In the genomic region with DNA sequence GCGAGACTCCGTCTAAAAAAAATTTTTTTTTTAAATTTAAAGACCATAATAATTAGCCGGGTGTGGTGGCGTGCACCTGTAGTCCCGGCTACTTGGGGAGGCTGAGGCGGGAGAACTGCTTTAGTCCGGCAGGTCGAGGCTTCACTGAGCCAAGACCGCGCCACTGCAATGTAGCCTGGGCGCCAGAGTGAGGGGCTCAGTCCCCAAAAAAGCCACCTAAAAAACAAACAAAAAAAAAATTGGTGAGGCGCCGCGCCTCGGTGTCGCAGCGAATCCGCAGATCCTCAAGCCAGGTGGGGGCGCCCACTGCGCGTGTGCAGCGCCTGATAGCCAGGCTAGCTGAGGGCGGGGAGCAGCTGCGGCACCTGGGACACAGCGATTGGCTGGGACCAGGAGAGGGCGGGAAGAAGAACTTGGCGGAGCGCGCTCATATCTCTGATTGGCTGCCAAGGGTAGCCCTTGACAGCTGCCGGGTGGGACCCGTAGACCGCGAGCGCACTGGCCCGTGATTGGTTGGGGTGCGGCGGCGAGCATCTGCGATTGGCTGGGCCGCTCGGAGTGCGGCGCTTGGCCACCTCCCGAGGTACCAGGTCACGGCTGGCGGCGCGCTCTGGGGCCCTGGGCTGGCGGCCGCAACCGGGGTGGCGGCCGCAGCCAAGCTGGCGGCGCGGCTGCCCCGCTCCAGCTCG, we compare ENCODE assay signal across 8 cellular contexts. TPM values are rescaled to one million over a fixed set of nuclear protein-coding genes. Genes with fewer than 3 reads are reported as not detected.
DNase-seq lines count a peak whose midpoint lies in the region; ATAC-seq and TF ChIP-seq lines count a peak whose summit lies in the region.

No MANE protein-coding gene starts in this region.

- ATAC-seq in GM21447 (IDR thresholded peaks at IDR 0.05; ENCODE audit: unreplicated experiment): peak; percentile 95
- ATAC-seq in activated CD8-positive, alpha-beta T cell treated with anti-CD3 and anti-CD28 coated beads for 36 hours: peak; percentile 99

- WGBS in mesendoderm (ENCODE audit: extremely low coverage, insufficient coverage, low lambda C conversion rate): no CpG with 5 or more reads among the region's 58 CpGs

- H3K4me3 Mint-ChIP-seq in activated CD8-positive, alpha-beta T cell treated with anti-CD3 and anti-CD28 coated beads for 36 hours: no peak overlapping the region

- peak; percentile 59 for TF ChIP-seq CTCF in activated CD8-positive, alpha-beta T cell treated with anti-CD3 and anti-CD28 coated beads for 36 hours (IDR thresholded peaks at IDR 0.05)

- H3K27me3 ChIP-seq in mesendoderm (ENCODE audit: insufficient read depth, low read length, poor library complexity): no peaks in the 10 kb centered on the region

- H2AK5ac ChIP-seq in mesendoderm (ENCODE audit: low read length): no peak overlapping the region

- H3K4me2 ChIP-seq in mesendoderm (ENCODE audit: low read length): no peak overlapping the region

- H3K9me3 Mint-ChIP-seq in activated CD8-positive, alpha-beta T cell treated with anti-CD3 and anti-CD28 coated beads for 36 hours: no peaks in the 10 kb centered on the region

- no peaks in the 10 kb centered on the region for H3K36me3 ChIP-seq in mesendoderm (ENCODE audit: control insufficient read depth, insufficient read depth, low read length)

- H3K27ac Mint-ChIP-seq in activated CD8-positive, alpha-beta T cell treated with anti-CD3 and anti-CD28 coated beads for 36 hours: no peak overlapping the region

- no peak overlapping the region for H3K23ac ChIP-seq in mesendoderm (ENCODE audit: low read length)

- POLR2A ChIA-PET in activated CD8-positive, alpha-beta T cell treated with anti-CD3 and anti-CD28 coated beads for 36 hours (lab: Charles Lee): interaction anchor here (1.4 kb wide), 1 partner anchor 17 kb away, joined by 5 read pairs; a partner anchor contains a TSS

- CTCF ChIA-PET in activated CD8-positive, alpha-beta T cell treated with anti-CD3 and anti-CD28 coated beads for 36 hours (lab: Charles Lee): interaction anchor here (0.6 to 5.8 kb wide), 13 partner anchors 9 to 192 kb away, joined by 3 to 85 read pairs (median 4); a partner anchor contains a TSS

- H3K9ac ChIP-seq in mesendoderm (ENCODE audit: low read length): no peak overlapping the region

- peaks cover 5% of the 10 kb centered on the region for H3K27me3 Mint-ChIP-seq in activated CD8-positive, alpha-beta T cell treated with anti-CD3 and anti-CD28 coated beads for 36 hours

- no peak overlapping the region for H3K18ac ChIP-seq in mesendoderm (ENCODE audit: low read length)

- peaks cover 19% of the 10 kb centered on the region for H3K4me1 Mint-ChIP-seq in activated CD8-positive, alpha-beta T cell treated with anti-CD3 and anti-CD28 coated beads for 36 hours (ENCODE audit: low read depth)

- H3K56ac ChIP-seq in mesendoderm (ENCODE audit: low read length): peak overlapping the region; percentile 25

- no peaks in the 10 kb centered on the region for H3K79me1 ChIP-seq in mesendoderm (ENCODE audit: low read length)

- H3K79me2 ChIP-seq in mesendoderm (ENCODE audit: control insufficient read depth, insufficient read depth, low read length): no peaks in the 10 kb centered on the region

- H2BK15ac ChIP-seq in mesendoderm (replicated peaks; ENCODE audit: low read depth): no peak overlapping the region

- no peak overlapping the region for H3K4me3 ChIP-seq in mesendoderm (ENCODE audit: low read length)

- intact Hi-C loops in activated CD8-positive, alpha-beta T cell treated with anti-CD3 and anti-CD28 coated beads for 36 hours (cut with micrococcal nuclease): no loop called here

- peak; percentile 98 for DNase-seq in D341Med (ENCODE audit: low spot score)
- DNase-seq in HT1080 (ENCODE audit: low read depth): peak; percentile 99
- peak; percentile 79 for DNase-seq in NK-92 (lab: John Stamatoyannopoulos, UW; ENCODE audit: unreplicated experiment)
- DNase-seq in activated CD8-positive, alpha-beta T cell treated with anti-CD3 and anti-CD28 coated beads for 36 hours: peak; percentile 98
- DNase-seq in effector CD4-positive, alpha-beta T cell: peak; percentile 94
- peak; percentile 100 for DNase-seq in mesendoderm
- peak; percentile 95 to 98 for DNase-seq in stimulated activated CD8-positive, alpha-beta memory T cell treated with anti-CD3 and anti-CD28 coated beads, Interleukin-15, amount 100 ng/mL, for 48 hours (ENCODE audit: low read depth in 2 of 2)

- H2BK5ac ChIP-seq in mesendoderm (ENCODE audit: low read length): no peak overlapping the region

- no peaks in the 10 kb centered on the region for H3K36me3 Mint-ChIP-seq in activated CD8-positive, alpha-beta T cell treated with anti-CD3 and anti-CD28 coated beads for 36 hours (ENCODE audit: low read depth)

- H2BK120ac ChIP-seq in mesendoderm (ENCODE audit: low read depth, low read length): no peak overlapping the region

- H3K4ac ChIP-seq in mesendoderm (ENCODE audit: low read depth, low read length): no peak overlapping the region

- H4K5ac ChIP-seq in mesendoderm (ENCODE audit: low read length): no peak overlapping the region

- no peak overlapping the region for H4K8ac ChIP-seq in mesendoderm (ENCODE audit: low read depth, low read length)

- H3K4me1 ChIP-seq in mesendoderm (ENCODE audit: control insufficient read depth, low read depth, low read length): peaks cover 22% of the 10 kb centered on the region

- no peak overlapping the region for H3K27ac ChIP-seq in mesendoderm (ENCODE audit: low read depth, low read length)

RNA-seq across cellular contexts. Expression of a gene that starts 9.0 kb away (rescaled TPM):
- total RNA-seq in HT1080 (2014; rRNA removed; shearing (Covaris generic)): not detected in 2 replicates
- not detected in 2 replicates for polyA plus RNA-seq in HT1080 (2015; cell fraction: cytosol; rRNA removed)
- 0.06 and 0.09 TPM in 2 replicates for polyA plus RNA-seq in HT1080 (2015; cell fraction: nucleus; rRNA removed)
- total RNA-seq in activated CD8-positive, alpha-beta T cell treated with anti-CD3 and anti-CD28 coated beads for 36 hours: not detected
- polyA plus RNA-seq in mesendoderm (2013, experiment 1 of 2): 0.20 TPM
- 0.15 TPM for polyA plus RNA-seq in mesendoderm (2013, experiment 2 of 2)

RNA-seq across cellular contexts. Expression of a gene that starts 14.3 kb away (rescaled TPM):
- 0.07 TPM in 1 of 2 replicates, not detected in the other for total RNA-seq in HT1080 (2014; rRNA removed; shearing (Covaris generic))
- not detected in 2 replicates for polyA plus RNA-seq in HT1080 (2015; cell fraction: cytosol; rRNA removed)
- polyA plus RNA-seq in HT1080 (2015; cell fraction: nucleus; rRNA removed): not detected in 2 replicates
- total RNA-seq in activated CD8-positive, alpha-beta T cell treated with anti-CD3 and anti-CD28 coated beads for 36 hours: not detected
- polyA plus RNA-seq in mesendoderm (2013, experiment 1 of 2): 508 TPM
- polyA plus RNA-seq in mesendoderm (2013, experiment 2 of 2): 491 TPM

RNA-seq across cellular contexts. Expression of a gene that starts 16.4 kb away (rescaled TPM):
- 411 and 496 TPM in 2 replicates for total RNA-seq in HT1080 (2014; rRNA removed; shearing (Covaris generic))
- 282 and 350 TPM in 2 replicates for polyA plus RNA-seq in HT1080 (2015; cell fraction: cytosol; rRNA removed)
- 211 TPM in 2 replicates for polyA plus RNA-seq in HT1080 (2015; cell fraction: nucleus; rRNA removed)
- total RNA-seq in activated CD8-positive, alpha-beta T cell treated with anti-CD3 and anti-CD28 coated beads for 36 hours: 10 to 100 TPM; 11.8 to 13.5 TPM
- polyA plus RNA-seq in mesendoderm (2013, experiment 1 of 2): 126 TPM
- 126 TPM for polyA plus RNA-seq in mesendoderm (2013, experiment 2 of 2)

RNA-seq across cellular contexts. Expression of a gene that starts 20.0 kb away (rescaled TPM):
- total RNA-seq in HT1080 (2014; rRNA removed; shearing (Covaris generic)): 246 and 370 TPM in 2 replicates
- 77.8 and 108 TPM in 2 replicates for polyA plus RNA-seq in HT1080 (2015; cell fraction: cytosol; rRNA removed)
- polyA plus RNA-seq in HT1080 (2015; cell fraction: nucleus; rRNA removed): 34.5 and 51.6 TPM in 2 replicates
- 10 to 100 TPM; 24.2 to 24.8 TPM for total RNA-seq in activated CD8-positive, alpha-beta T cell treated with anti-CD3 and anti-CD28 coated beads for 36 hours
- 73.7 TPM for polyA plus RNA-seq in mesendoderm (2013, experiment 1 of 2)
- polyA plus RNA-seq in mesendoderm (2013, experiment 2 of 2): 75.5 TPM

RNA-seq across cellular contexts. Expression of a gene that starts 20.1 kb away (rescaled TPM):
- 56.9 and 64.6 TPM in 2 replicates for total RNA-seq in HT1080 (2014; rRNA removed; shearing (Covaris generic))
- polyA plus RNA-seq in HT1080 (2015; cell fraction: cytosol; rRNA removed): 50.7 TPM in 2 replicates
- polyA plus RNA-seq in HT1080 (2015; cell fraction: nucleus; rRNA removed): 78.9 and 88.3 TPM in 2 replicates
- 10 to 100 TPM; 55.4 to 56.6 TPM for total RNA-seq in activated CD8-positive, alpha-beta T cell treated with anti-CD3 and anti-CD28 coated beads for 36 hours
- 38.1 TPM for polyA plus RNA-seq in mesendoderm (2013, experiment 1 of 2)
- 37.5 TPM for polyA plus RNA-seq in mesendoderm (2013, experiment 2 of 2)

Comparison
In these comparisons a context has a peak if more than half of its experiments do, and no peak if none do; other contexts are left out.
1. RNA of a gene that starts 16.4 kb away (total RNA-seq): 411 to 496 TPM in HT1080; 11.8 to 13.5 TPM in activated CD8-positive, alpha-beta T cell treated with anti-CD3 and anti-CD28 coated beads for 36 hours; every median in the first group is over 10 times any median in the second.
2. Peak in every context shown above with its lines, with median percentiles within 50 percentile points of each other: DNase-seq.